35 cellular contexts compared by ENCODE assay signal in genomic region chr10:7527468-7527867, GRCh38.
DNase-seq lines count a peak whose midpoint lies in the region; ATAC-seq, FAIRE-seq and TF ChIP-seq lines count a peak whose summit lies in the region.
"Had no signal": no experiment of that assay in that cellular context is flagged by ENCODE, and none has a peak within 500 bp of the region (broad histone marks: within the 10 kb centered on the region; RNA-seq: fewer than 3 reads in every experiment).

No MANE protein-coding gene starts in this region.

- DNase-seq in HEK293T (ENCODE audit: extremely low spot score) (no peak), GM12878 (ENCODE audit: low read depth, low spot score) (no peak)
- no peak for DNase-seq in activated naive CD4-positive, alpha-beta T cell treated with anti-CD3 and anti-CD28 coated beads, Interleukin-2, amount 10 ng/mL, durations not matched to agents 7 days and 5 days
- no peak for DNase-seq in activated CD4-positive, alpha-beta T cell treated with anti-CD3 and anti-CD28 coated beads, Interleukin-2, amount 10 ng/mL, durations not matched to agents 24 days and 14 days
- DNase-seq: 8988T; ACHN; AML-193; BE2C; C1 segment of cervical spinal cord; Caco-2; Calu3; CD4-positive, alpha-beta memory T cell; CD4-positive, alpha-beta T cell; CD4-positive, CD25-positive, alpha-beta regulatory T cell; CD8-positive, alpha-beta memory T cell; CD8-positive, alpha-beta T cell; COR-L47; DMS 273 treated with DMSO at 0.1 percent for 48 hours; DMS153; DMS53; DMS79; DMS79 treated with DMSO at 0.1 percent for 48 hours; DND-41; EL had no signal

- WGBS in GM12878 (ENCODE audit: insufficient coverage, insufficient replicate concordance, low lambda C conversion rate, missing lambda C conversion rate): 100% methylated on average over 1 of the region's 1 CpG

- H2AFZ ChIP-seq in GM12878 (ENCODE audit: control insufficient read depth, low read depth, low read length) (no peak overlapping the region), neural cell (ENCODE audit: low read depth, low read length) (no peak overlapping the region)

- SMC1A ChIA-PET in GM12878 (lab: Charles Lee; ENCODE audit: uncharacterized antibody, unreplicated experiment): interaction anchor here (0.7 to 1.4 kb wide), 3 partner anchors 95 to 292 kb away, joined by 3 to 4 read pairs (median 3); no protein-coding TSS in a partner anchor

- H3K36me3 Mint-ChIP-seq in activated naive CD4-positive, alpha-beta T cell treated with anti-CD3 and anti-CD28 coated beads, Interleukin-2, amount 10 ng/mL, durations not matched to agents 7 days and 5 days: no peaks in the 10 kb centered on the region
- no peaks in the 10 kb centered on the region for H3K36me3 Mint-ChIP-seq in activated CD4-positive, alpha-beta T cell treated with anti-CD3 and anti-CD28 coated beads, Interleukin-2, amount 10 ng/mL, durations not matched to agents 24 days and 14 days (ENCODE audit: low read depth)
- H3K36me3 Mint-ChIP-seq: CD14-positive monocyte; CD4-positive, alpha-beta memory T cell; CD4-positive, CD25-positive, alpha-beta regulatory T cell; CD8-positive, alpha-beta memory T cell; CD8-positive, alpha-beta T cell had no signal

- no peak for TF ChIP-seq RAD21 in GM12878 (IDR thresholded peaks at IDR 0.05; ENCODE audit: insufficient read depth, low read depth, low read length)
- no peak for TF ChIP-seq RAD21 in neural cell (conservative IDR thresholded peaks at IDR 0.05)

- TF ChIP-seq EP300 in GM12878 (IDR thresholded peaks at IDR 0.05; ENCODE audit: borderline replicate concordance in 1 of 2, control insufficient read depth in 1 of 2, low read depth in 2 of 2, low read length in 2 of 2) (no peak), neural cell (conservative IDR thresholded peaks at IDR 0.05; ENCODE audit: poor library complexity, severe bottlenecking) (peak; percentile 94)

- H4K20me1 ChIP-seq in GM12878 (ENCODE audit: control insufficient read depth, insufficient read depth) (no peaks in the 10 kb centered on the region), neural cell (ENCODE audit: insufficient read depth) (no peaks in the 10 kb centered on the region)
- H4K20me1 ChIP-seq: BLaER1; BLaER1 treated with 17β-estradiol and CSF1 and Interleukin-3, amounts not matched to agents 10 nM and 100 nM had no signal

- H3K79me2 ChIP-seq in GM12878 (ENCODE audit: control insufficient read depth, insufficient read depth, low read length) (no peaks in the 10 kb centered on the region), neural cell (replicated peaks; ENCODE audit: insufficient read depth, low read length) (no peaks in the 10 kb centered on the region)

- H3K4me2 ChIP-seq in GM12878 (ENCODE audit: control insufficient read depth, insufficient read depth) (no peak overlapping the region), neural cell (ENCODE audit: low read length) (no peak overlapping the region)
- H3K4me2 ChIP-seq: A549; BLaER1; BLaER1 treated with 17β-estradiol and CSF1 and Interleukin-3, amounts not matched to agents 10 nM and 100 nM had no signal

- no peak overlapping the region for H3K4me3 Mint-ChIP-seq in activated naive CD4-positive, alpha-beta T cell treated with anti-CD3 and anti-CD28 coated beads, Interleukin-2, amount 10 ng/mL, durations not matched to agents 7 days and 5 days
- H3K4me3 Mint-ChIP-seq in activated CD4-positive, alpha-beta T cell treated with anti-CD3 and anti-CD28 coated beads, Interleukin-2, amount 10 ng/mL, durations not matched to agents 24 days and 14 days: no peak overlapping the region
- H3K4me3 Mint-ChIP-seq: B cell; CD4-positive, alpha-beta memory T cell; CD4-positive, alpha-beta T cell; CD4-positive, CD25-positive, alpha-beta regulatory T cell; CD8-positive, alpha-beta memory T cell; CD8-positive, alpha-beta T cell had no signal

- peaks cover 0 to 6% of the 10 kb centered on the region in 2 experiments; a peak in 1 of 4 replicates for H3K27me3 ChIP-seq in GM12878 (replicated peaks in 1 of 2; ENCODE audit: control insufficient read depth in 2 of 2, insufficient read depth in 2 of 2, low read length in 1 of 2)
- no peaks in the 10 kb centered on the region for H3K27me3 ChIP-seq in neural cell (ENCODE audit: insufficient read depth, low read depth, low read length)
- H3K27me3 ChIP-seq: BLaER1; BLaER1 treated with 17β-estradiol and CSF1 and Interleukin-3, amounts not matched to agents 10 nM and 100 nM had no signal

- BruUV-seq in GM12878 (replicated peaks; lab: Mats Ljungman, UMichigan): no TSS peak

- RAD21 ChIA-PET in GM12878 (lab: Charles Lee; ENCODE audit: unreplicated experiment): interaction anchor here (1.2 kb wide), 1 partner anchor 160 kb away, joined by 5 read pairs; no protein-coding TSS in a partner anchor

- H3K4me3 ChIP-seq in GM12878: no peak overlapping the region
- H3K4me3 ChIP-seq in neural cell (ENCODE audit: low read length): no peak overlapping the region
- H3K4me3 ChIP-seq: A549; BLaER1; BLaER1 treated with 17β-estradiol and CSF1 and Interleukin-3, amounts not matched to agents 10 nM and 100 nM had no signal

- H3K27me3 Mint-ChIP-seq in activated naive CD4-positive, alpha-beta T cell treated with anti-CD3 and anti-CD28 coated beads, Interleukin-2, amount 10 ng/mL, durations not matched to agents 7 days and 5 days: peaks cover 26% of the 10 kb centered on the region
- H3K27me3 Mint-ChIP-seq in activated CD4-positive, alpha-beta T cell treated with anti-CD3 and anti-CD28 coated beads, Interleukin-2, amount 10 ng/mL, durations not matched to agents 24 days and 14 days: peaks cover 24% of the 10 kb centered on the region

- intact Hi-C loops in GM12878 (cut with micrococcal nuclease; ENCODE audit: unreplicated experiment): loop anchor here (5.0 to 10.0 kb wide), 3 partner anchors 95 to 345 kb away; partner anchors contain the start of genes ATP5F1C and KIN
- intact Hi-C loops in activated CD4-positive, alpha-beta T cell treated with anti-CD3 and anti-CD28 coated beads, Interleukin-2, amount 10 ng/mL, durations not matched to agents 24 days and 14 days (cut with micrococcal nuclease): loop anchor here (10.0 kb wide), 1 partner anchor 527 kb away; the partner anchor contains the start of gene GATA3

- no peak for FAIRE-seq in GM12878 (lab: Jason Lieb, UNC)
- FAIRE-seq: A204.1, A549, D721Med had no signal

- H3F3A ChIP-seq in neural cell (ENCODE audit: insufficient read depth, low read length, poor library complexity, severe bottlenecking): no peaks in the 10 kb centered on the region

- H3K27ac ChIP-seq in GM12878 (ENCODE audit: control insufficient read depth, insufficient read depth) (no peak overlapping the region), neural cell (ENCODE audit: low read length) (no peak overlapping the region)
- H3K27ac ChIP-seq: 22Rv1; A549; BLaER1; BLaER1 treated with 17β-estradiol and CSF1 and Interleukin-3, amounts not matched to agents 10 nM and 100 nM; C4-2B had no signal

- TF ChIP-seq CTCF in GM12878 (IDR thresholded peaks at IDR 0.05 in 2 of 3, conservative IDR thresholded peaks at IDR 0.05 in 1 of 3; ENCODE audit: control insufficient read depth in 2 of 3, extremely low read depth in 1 of 3, insufficient read depth in 1 of 3, low read depth in 3 of 3, low read length in 3 of 3) (no peak), neural cell (IDR thresholded peaks at IDR 0.05; ENCODE audit: poor library complexity, severe bottlenecking) (no peak)

- H3K9ac ChIP-seq in GM12878 (ENCODE audit: control insufficient read depth, insufficient read depth, low read length) (no peak overlapping the region), neural cell (ENCODE audit: low read length) (no peak overlapping the region)
- H3K9ac ChIP-seq: BLaER1; BLaER1 treated with 17β-estradiol and CSF1 and Interleukin-3, amounts not matched to agents 10 nM and 100 nM had no signal

- peaks cover 5% of the 10 kb centered on the region for H3K4me1 ChIP-seq in GM12878 (ENCODE audit: control insufficient read depth, insufficient read depth, low read length)
- H3K4me1 ChIP-seq: A549, BE2C, Caco-2 had no signal

- no peak overlapping the region for H3K27ac Mint-ChIP-seq in activated naive CD4-positive, alpha-beta T cell treated with anti-CD3 and anti-CD28 coated beads, Interleukin-2, amount 10 ng/mL, durations not matched to agents 7 days and 5 days
- H3K27ac Mint-ChIP-seq in activated CD4-positive, alpha-beta T cell treated with anti-CD3 and anti-CD28 coated beads, Interleukin-2, amount 10 ng/mL, durations not matched to agents 24 days and 14 days: no peak overlapping the region
- H3K27ac Mint-ChIP-seq: B cell; CD14-positive monocyte; CD4-positive, alpha-beta memory T cell; CD4-positive, alpha-beta T cell; CD4-positive, CD25-positive, alpha-beta regulatory T cell; CD8-positive, alpha-beta memory T cell; CD8-positive, alpha-beta T cell had no signal

- no peaks in the 10 kb centered on the region for H3K9me3 Mint-ChIP-seq in activated naive CD4-positive, alpha-beta T cell treated with anti-CD3 and anti-CD28 coated beads, Interleukin-2, amount 10 ng/mL, durations not matched to agents 7 days and 5 days
- H3K9me3 Mint-ChIP-seq in activated CD4-positive, alpha-beta T cell treated with anti-CD3 and anti-CD28 coated beads, Interleukin-2, amount 10 ng/mL, durations not matched to agents 24 days and 14 days: no peaks in the 10 kb centered on the region
- H3K9me3 Mint-ChIP-seq: CD4-positive, alpha-beta memory T cell; CD4-positive, alpha-beta T cell; CD4-positive, CD25-positive, alpha-beta regulatory T cell; CD8-positive, alpha-beta memory T cell; CD8-positive, alpha-beta T cell had no signal

- POLR2A ChIA-PET in HEK293T (lab: Yijun Ruan, JAX) (no interaction called here), GM12878 (lab: Charles Lee) (no interaction called here)

- TF ChIP-seq POLR2A in GM12878 (IDR thresholded peaks at IDR 0.05; ENCODE audit: low read depth, low read length): no peak

- no peaks in the 10 kb centered on the region; the same call in 2 of the 3 replicates for H3K9me3 ChIP-seq in GM12878 (replicated peaks; ENCODE audit: control insufficient read depth, insufficient read depth, low read length)
- H3K9me3 ChIP-seq in neural cell (ENCODE audit: low read length): no peaks in the 10 kb centered on the region
- H3K9me3 ChIP-seq: A549, BE2C, BLaER1, Caco-2 had no signal

- peaks cover 15% of the 10 kb centered on the region for H3K4me1 Mint-ChIP-seq in activated naive CD4-positive, alpha-beta T cell treated with anti-CD3 and anti-CD28 coated beads, Interleukin-2, amount 10 ng/mL, durations not matched to agents 7 days and 5 days
- peaks cover 15% of the 10 kb centered on the region for H3K4me1 Mint-ChIP-seq in activated CD4-positive, alpha-beta T cell treated with anti-CD3 and anti-CD28 coated beads, Interleukin-2, amount 10 ng/mL, durations not matched to agents 24 days and 14 days

- H3K36me3 ChIP-seq in GM12878 (ENCODE audit: control insufficient read depth in 2 of 2, insufficient read depth in 2 of 2, low read length in 1 of 2): no peaks in the 10 kb centered on the region
- H3K36me3 ChIP-seq in neural cell (ENCODE audit: insufficient read depth, low read length): no peaks in the 10 kb centered on the region
- H3K36me3 ChIP-seq: BE2C; BLaER1; BLaER1 treated with 17β-estradiol and CSF1 and Interleukin-3, amounts not matched to agents 10 nM and 100 nM had no signal

- ATAC-seq in GM12878 (no peak), HG03159 (IDR thresholded peaks at IDR 0.05; ENCODE audit: unreplicated experiment) (no peak)
- ATAC-seq: A549; CD8-positive, alpha-beta T cell had no signal

- H3K9me2 ChIP-seq in neural cell (ENCODE audit: insufficient read depth, low read length): no peaks in the 10 kb centered on the region

- in situ Hi-C loops in GM12878 (cut with MboI): loop anchor here (5.0 to 10.0 kb wide), 2 partner anchors 1687 to 1775 kb away; no protein-coding TSS in a partner anchor

- CTCF ChIA-PET in HEK293T (lab: Yijun Ruan, JAX) (interaction anchor here (1.4 kb wide), 1 partner anchor 159 kb away, joined by 6 read pairs; no protein-coding TSS in a partner anchor), GM12878 (lab: Yijun Ruan, JAX) (interaction anchor here (0.7 to 2.3 kb wide), 3 partner anchors 158 to 273 kb away, joined by 3 to 23 read pairs (median 6); no protein-coding TSS in a partner anchor)
- CTCF ChIA-PET in activated naive CD4-positive, alpha-beta T cell treated with anti-CD3 and anti-CD28 coated beads, Interleukin-2, amount 10 ng/mL, durations not matched to agents 7 days and 5 days (lab: Charles Lee): interaction anchor here (2.2 kb wide), 1 partner anchor 160 kb away, joined by 18 read pairs; no protein-coding TSS in a partner anchor
